17 cellular contexts compared by ENCODE assay signal in the genomic region with DNA sequence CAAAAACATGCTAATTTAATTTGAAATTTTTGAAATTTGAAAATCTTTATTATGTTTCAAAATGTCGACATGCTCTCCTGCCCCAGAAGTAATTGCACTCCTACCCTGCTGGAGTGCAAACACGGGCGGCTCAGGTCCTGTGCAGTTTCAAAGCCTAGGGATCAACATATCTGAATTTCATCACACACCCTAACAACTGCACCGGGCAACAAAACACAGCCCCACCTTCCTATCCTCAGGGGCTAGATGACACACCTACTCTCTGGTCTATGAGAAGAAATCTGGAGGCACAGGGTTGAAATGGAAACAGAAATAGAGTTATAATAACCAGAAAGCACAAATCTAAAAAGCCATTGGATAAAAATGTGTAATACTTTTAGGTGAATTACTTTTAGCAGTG.
DNase-seq lines count a peak whose midpoint lies in the region; ATAC-seq, FAIRE-seq and TF ChIP-seq lines count a peak whose summit lies in the region.
"Had no signal": no experiment of that assay in that cellular context is flagged by ENCODE, and none has a peak within 500 bp of the region (broad histone marks: within the 10 kb centered on the region; RNA-seq: fewer than 3 reads in every experiment).

No MANE protein-coding gene starts in this region.

- no peaks in the 10 kb centered on the region for H3K9me3 Mint-ChIP-seq in CD4-positive, alpha-beta T cell
- H3K9me3 Mint-ChIP-seq: central memory CD8-positive, alpha-beta T cell; T-helper 1 cell treated with Interleukin-12 subunit alpha and Interleukin-12 subunit beta and Interleukin-4 antibody, amounts not matched to agents 30 μg/mL and 1 μg/mL, for 36 hours had no signal

- H3K36me3 ChIP-seq in mucosa of descending colon (ENCODE audit: low read depth): no peaks in the 10 kb centered on the region

- TF ChIP-seq CTCF in CD4-positive, alpha-beta T cell (IDR thresholded peaks at IDR 0.05): no peak
- TF ChIP-seq CTCF in RWPE1 (conservative IDR thresholded peaks at IDR 0.05; ENCODE audit: low read depth) (no peak), mucosa of descending colon (IDR thresholded peaks at IDR 0.05) (no peak)

- no peaks in the 10 kb centered on the region for H3K36me3 Mint-ChIP-seq in CD4-positive, alpha-beta T cell (ENCODE audit: low read depth)

- peaks cover 45% of the 10 kb centered on the region for H3K4me1 Mint-ChIP-seq in CD4-positive, alpha-beta T cell (ENCODE audit: low read depth)
- H3K4me1 Mint-ChIP-seq: central memory CD8-positive, alpha-beta T cell had no signal

- peaks cover 4% of the 10 kb centered on the region for H3K4me1 ChIP-seq in mucosa of descending colon (ENCODE audit: low read depth)

- no peak for ATAC-seq in CD4-positive, alpha-beta T cell (ENCODE audit: poor library complexity)
- peak; percentile 92 for ATAC-seq in mucosa of descending colon
- ATAC-seq in GM19324 (IDR thresholded peaks at IDR 0.05; ENCODE audit: low FRiP score, unreplicated experiment): no peak
- no peak for ATAC-seq in HG02840 (IDR thresholded peaks at IDR 0.05; ENCODE audit: low FRiP score, unreplicated experiment)
- ATAC-seq: Right ventricle myocardium inferior had no signal

- CTCF ChIA-PET in CD4-positive, alpha-beta T cell (lab: Charles Lee): no interaction called here
- CTCF ChIA-PET in RWPE1 (lab: Yijun Ruan, JAX): no interaction called here

- H3K27me3 ChIP-seq in CD4-positive, alpha-beta T cell (ENCODE audit: control insufficient read depth, insufficient read depth, low read length): no peaks in the 10 kb centered on the region

- DNase-seq in CD4-positive, alpha-beta T cell: no peak
- DNase-seq in HPDE6-E6E7 (ENCODE audit: extremely low spot score) (peak; percentile 47), RWPE1 (ENCODE audit: low spot score) (peak; percentile 40), mucosa of descending colon (no peak), RCC 7860 (ENCODE audit: low spot score) (no peak), HTR-8/SVneo (ENCODE audit: insufficient read length, low spot score) (no peak)
- DNase-seq: amygdala; effector CD8-positive, alpha-beta T cell; nucleus accumbens; stimulated activated CD4-positive, alpha-beta T cell treated with anti-CD3 and anti-CD28 coated beads, Interleukin-4, amount 100 ng/mL, for 4 hours; stimulated activated CD8-positive, alpha-beta memory T cell treated with anti-CD3 and anti-CD28 coated beads, Interleukin-4, amount 100 ng/mL, for 48 hours had no signal

- POLR2A ChIA-PET in CD4-positive, alpha-beta T cell (lab: Charles Lee): no interaction called here
- POLR2A ChIA-PET in RWPE1 (lab: Yijun Ruan, JAX; ENCODE audit: low non-redundant PET): no interaction called here

- H3K4me3 Mint-ChIP-seq in CD4-positive, alpha-beta T cell: no peak overlapping the region
- H3K4me3 Mint-ChIP-seq: central memory CD8-positive, alpha-beta T cell; T-helper 1 cell treated with Interleukin-12 subunit alpha and Interleukin-12 subunit beta and Interleukin-4 antibody, amounts not matched to agents 30 μg/mL and 1 μg/mL, for 36 hours had no signal

- H3K27ac ChIP-seq in CD4-positive, alpha-beta T cell (ENCODE audit: low read depth, low read length): no peak overlapping the region
- H3K27ac ChIP-seq in RWPE1: no peak overlapping the region

- peak overlapping the region; percentile 38 for H3K27ac Mint-ChIP-seq in CD4-positive, alpha-beta T cell
- H3K27ac Mint-ChIP-seq: T-helper 1 cell treated with Interleukin-12 subunit alpha and Interleukin-12 subunit beta and Interleukin-4 antibody, amounts not matched to agents 30 μg/mL and 1 μg/mL, for 36 hours had no signal

- no peak overlapping the region for H3K4me3 ChIP-seq in mucosa of descending colon

- no peaks in the 10 kb centered on the region for H3K27me3 Mint-ChIP-seq in CD4-positive, alpha-beta T cell
- H3K27me3 Mint-ChIP-seq: central memory CD8-positive, alpha-beta T cell had no signal

- no peaks in the 10 kb centered on the region for H3K9me3 ChIP-seq in CD4-positive, alpha-beta T cell (ENCODE audit: control insufficient read depth, low read length)
- H3K9me3 ChIP-seq in mucosa of descending colon: no peaks in the 10 kb centered on the region

- intact Hi-C loops in CD4-positive, alpha-beta T cell (cut with DNase I, micrococcal nuclease): no loop called here
- intact Hi-C loops in mucosa of descending colon (cut with DNase I, micrococcal nuclease): no loop called here

- FAIRE-seq in RCC 7860 (lab: Jason Lieb, UNC) (no peak), HTR-8/SVneo (lab: Jason Lieb, UNC) (no peak)
- FAIRE-seq: D721Med had no signal

Comparison
In these comparisons a context has a peak if more than half of its experiments do, and no peak if none do; other contexts are left out.
1. DNase-seq: peak in HPDE6-E6E7 (single experiment) and RWPE1 (single experiment); none in CD4-positive, alpha-beta T cell (0 of 10), mucosa of descending colon (0 of 3), RCC 7860 (single experiment) and HTR-8/SVneo (single experiment).